In genomic region chr3:57872606-57873005, GRCh38 we compare ENCODE assay signal across 1 cellular context.
TF ChIP-seq lines count a peak whose summit lies in the region.

No MANE protein-coding gene starts in this region.

TF ChIP-seq in IMR-90, 13 proteins besides CTCF, POLR2A, EP300 and RAD21:
- TF ChIP-seq MAZ (IDR thresholded peaks at IDR 0.05; ENCODE audit: borderline replicate concordance, low read depth, low read length): no peak
- no peak for TF ChIP-seq RFX5 (IDR thresholded peaks at IDR 0.05; ENCODE audit: low read depth, low read length)
- no peak for TF ChIP-seq USF2 (IDR thresholded peaks at IDR 0.05; ENCODE audit: low read depth, low read length)
- TF ChIP-seq MAFK (IDR thresholded peaks at IDR 0.05; ENCODE audit: low read depth, low read length): no peak
- TF ChIP-seq ELK1 (IDR thresholded peaks at IDR 0.05; ENCODE audit: borderline replicate concordance, low read depth, low read length): no peak
- TF ChIP-seq MXI1 (IDR thresholded peaks at IDR 0.05; ENCODE audit: borderline replicate concordance, low read depth, low read length): no peak
- no peak for TF ChIP-seq RCOR1 (IDR thresholded peaks at IDR 0.05; ENCODE audit: insufficient replicate concordance, low read length)
- TF ChIP-seq FOS (IDR thresholded peaks at IDR 0.05; ENCODE audit: low read depth, low read length): no peak
- TF ChIP-seq SMC3 (IDR thresholded peaks at IDR 0.05; ENCODE audit: low read depth, low read length): no peak
- no peak for TF ChIP-seq NFE2L2 (IDR thresholded peaks at IDR 0.05; ENCODE audit: low read depth, low read length)
- TF ChIP-seq BHLHE40 (IDR thresholded peaks at IDR 0.05; ENCODE audit: low read depth, low read length): no peak
- no peak for TF ChIP-seq CHD1 (IDR thresholded peaks at IDR 0.05; ENCODE audit: low read depth, low read length)
